21 cellular contexts compared by ENCODE assay signal in genomic region chr19:50812474-50812873, GRCh38. TPM values are rescaled to one million over a fixed set of nuclear protein-coding genes. Genes with fewer than 3 reads are reported as not detected.
DNase-seq lines count a peak whose midpoint lies in the region; ATAC-seq, FAIRE-seq and TF ChIP-seq lines count a peak whose summit lies in the region.
"Had no signal": no experiment of that assay in that cellular context is flagged by ENCODE, and none has a peak within 500 bp of the region (broad histone marks: within the 10 kb centered on the region; RNA-seq: fewer than 3 reads in every experiment).

No MANE protein-coding gene starts in this region.

- H3K9me3 ChIP-seq in A549 (no peaks in the 10 kb centered on the region; the same call in 2 of the 3 replicates), HEK293 (ENCODE audit: control insufficient read depth, insufficient read depth, low read depth, low read length) (no peaks in the 10 kb centered on the region), neuronal stem cell (replicated peaks in 1 of 2; ENCODE audit: control insufficient read depth in 2 of 2, insufficient read depth in 1 of 2, low read depth in 1 of 2, low read length in 2 of 2) (peaks cover 2 to 4% of the 10 kb centered on the region in 2 donors), PC-3 (ENCODE audit: low read length) (no peaks in the 10 kb centered on the region), SK-N-SH (no peaks in the 10 kb centered on the region)
- H3K9me3 ChIP-seq: HAP-1 had no signal

- CTCF ChIA-PET in A549 (lab: Yijun Ruan, JAX) (interaction anchor here (0.6 kb wide), 1 partner anchor 11 kb away, joined by 3 read pairs; no protein-coding TSS in a partner anchor), HEK293 (lab: Yijun Ruan, JAX) (no interaction called here), PC-3 (lab: Charles Lee) (no interaction called here), SK-N-SH (lab: Yijun Ruan, JAX) (interaction anchor here (1.1 kb wide), 1 partner anchor 26 kb away, joined by 3 read pairs; no protein-coding TSS in a partner anchor)

- H2AK5ac ChIP-seq in neuronal stem cell (ENCODE audit: low read depth, low read length), result no peak overlapping the region

- H2BK120ac ChIP-seq in neuronal stem cell (ENCODE audit: low read depth, low read length), result no peak overlapping the region

- no peak overlapping the region for H3K4ac ChIP-seq in neuronal stem cell (ENCODE audit: low read length)

- H4K8ac ChIP-seq in neuronal stem cell (ENCODE audit: low read depth, low read length), result no peak overlapping the region

- no peak overlapping the region for H3K23ac ChIP-seq in neuronal stem cell (ENCODE audit: low read depth, low read length, poor library complexity)

- POLR2A ChIA-PET in A549 (lab: Yijun Ruan, JAX), result no interaction called here
- POLR2A ChIA-PET in HEK293 (lab: Yijun Ruan, JAX), result no interaction called here
- POLR2A ChIA-PET in PC-3 (lab: Charles Lee; ENCODE audit: unreplicated experiment), result no interaction called here
- POLR2A ChIA-PET in SK-N-SH (lab: Yijun Ruan, JAX), result no interaction called here

- no peaks in the 10 kb centered on the region for H3K4me1 Mint-ChIP-seq in endothelial cell (ENCODE audit: unreplicated experiment)

- no peak for TF ChIP-seq EP300 in A549 (IDR thresholded peaks at IDR 0.05)
- no peak for TF ChIP-seq EP300 in SK-N-SH (IDR thresholded peaks at IDR 0.05; ENCODE audit: borderline replicate concordance in 1 of 2, low read depth in 1 of 2, low read length in 1 of 2)

- H3F3A ChIP-seq in PC-3 (ENCODE audit: low read length, unreplicated experiment) (no peaks in the 10 kb centered on the region), SK-N-SH (replicated peaks; ENCODE audit: insufficient read depth) (no peaks in the 10 kb centered on the region)

- H2AFZ ChIP-seq in neuronal stem cell (ENCODE audit: low read length), result no peak overlapping the region
- H2AFZ ChIP-seq in PC-3 (ENCODE audit: low read length), result no peak overlapping the region
- H2AFZ ChIP-seq in SK-N-SH (ENCODE audit: low read depth), result no peak overlapping the region
- H2AFZ ChIP-seq: GM23338 had no signal

- peak overlapping the region; percentile 29 for H3K18ac ChIP-seq in neuronal stem cell (ENCODE audit: low read length)

- peaks cover 10% of the 10 kb centered on the region for H3K27me3 Mint-ChIP-seq in endothelial cell (ENCODE audit: unreplicated experiment)

- H3K79me1 ChIP-seq in neuronal stem cell (ENCODE audit: low read depth, low read length), result no peaks in the 10 kb centered on the region

- no peak overlapping the region for H2BK15ac ChIP-seq in neuronal stem cell (ENCODE audit: low read length)

- no peak overlapping the region for H3K27ac ChIP-seq in A549
- H3K27ac ChIP-seq in HEK293 (ENCODE audit: extremely low read depth, low read depth, low read length), result no peak overlapping the region
- H3K27ac ChIP-seq in neuronal stem cell (replicated peaks; ENCODE audit: low read length), result no peak overlapping the region
- no peak overlapping the region for H3K27ac ChIP-seq in PC-3 (ENCODE audit: low read length)
- H3K27ac ChIP-seq in SK-N-SH (ENCODE audit: low read depth in 2 of 2, low read length in 1 of 2), result no peak overlapping the region

- no peaks in the 10 kb centered on the region for H3K4me1 ChIP-seq in A549
- H3K4me1 ChIP-seq in HEK293 (ENCODE audit: control insufficient read depth, insufficient read depth, low read length), result no peaks in the 10 kb centered on the region
- no peaks in the 10 kb centered on the region for H3K4me1 ChIP-seq in neuronal stem cell (ENCODE audit: control insufficient read depth in 2 of 2, insufficient read depth in 1 of 2, low read depth in 1 of 2, low read length in 2 of 2)
- H3K4me1 ChIP-seq in PC-3 (ENCODE audit: insufficient read depth, low read length), result no peaks in the 10 kb centered on the region
- no peaks in the 10 kb centered on the region for H3K4me1 ChIP-seq in SK-N-SH (ENCODE audit: control insufficient read depth in 1 of 2, insufficient read depth in 2 of 2, low read depth in 1 of 2, low read length in 1 of 2)
- H3K4me1 ChIP-seq: HAP-1 had no signal

- peaks cover 18% of the 10 kb centered on the region for H3K36me3 Mint-ChIP-seq in endothelial cell (ENCODE audit: low read depth, unreplicated experiment)
- H3K36me3 Mint-ChIP-seq: CD4-positive, alpha-beta memory T cell had no signal

- peaks cover 17% of the 10 kb centered on the region for H3K9me3 Mint-ChIP-seq in endothelial cell (ENCODE audit: unreplicated experiment)

- intact Hi-C loops in PC-3 (cut with micrococcal nuclease), result no loop called here
- intact Hi-C loops in left colon (cut with DNase I, micrococcal nuclease), result no loop called here

- H3K36me3 ChIP-seq in HEK293 (ENCODE audit: control insufficient read depth in 2 of 2, insufficient read depth in 1 of 2, low read length in 2 of 2) (no peaks in the 10 kb centered on the region), neuronal stem cell (replicated peaks in 1 of 2; ENCODE audit: control insufficient read depth in 2 of 2, insufficient read depth in 2 of 2, low read length in 2 of 2) (no peaks in the 10 kb centered on the region), PC-3 (ENCODE audit: low read depth, low read length) (no peaks in the 10 kb centered on the region), SK-N-SH (replicated peaks in 1 of 2; ENCODE audit: control insufficient read depth in 1 of 2, insufficient read depth in 2 of 2, low read length in 1 of 2) (no peaks in the 10 kb centered on the region)
- H3K36me3 ChIP-seq: HAP-1 had no signal

- BruUV-seq in PC-3 (replicated peaks; lab: Mats Ljungman, UMichigan), result no TSS peak

- no peak overlapping the region for H3K27ac Mint-ChIP-seq in endothelial cell (ENCODE audit: unreplicated experiment)
- H3K27ac Mint-ChIP-seq: CD4-positive, alpha-beta memory T cell; GM23338 had no signal

- no peaks in the 10 kb centered on the region for H3K79me2 ChIP-seq in PC-3 (ENCODE audit: low read length)
- H3K79me2 ChIP-seq in SK-N-SH (ENCODE audit: insufficient read depth), result no peaks in the 10 kb centered on the region

- H3K4me3 Mint-ChIP-seq in endothelial cell (ENCODE audit: unreplicated experiment), result peak overlapping the region; percentile 14
- H3K4me3 Mint-ChIP-seq: CD4-positive, alpha-beta memory T cell; GM23338 had no signal

- H3K14ac ChIP-seq in neuronal stem cell (ENCODE audit: low read length), result no peak overlapping the region

- H4K91ac ChIP-seq in neuronal stem cell (ENCODE audit: low read depth, low read length, poor library complexity), result no peak overlapping the region

- no peaks in the 10 kb centered on the region for H4K20me1 ChIP-seq in PC-3 (ENCODE audit: low read length)
- H4K20me1 ChIP-seq in SK-N-SH (ENCODE audit: insufficient read depth), result no peaks in the 10 kb centered on the region

- H3K4me3 ChIP-seq in A549 (no peak overlapping the region), HEK293 (ENCODE audit: low read depth, low read length) (no peak overlapping the region), neuronal stem cell (ENCODE audit: low read length in 2 of 2) (no peak overlapping the region), PC-3 (ENCODE audit: low read length) (no peak overlapping the region), SK-N-SH (ENCODE audit: low read depth in 2 of 2, low read length in 1 of 2) (no peak overlapping the region)
- H3K4me3 ChIP-seq: GM23338, HAP-1 had no signal

- TF ChIP-seq POLR2A in A549 (IDR thresholded peaks at IDR 0.05; ENCODE audit: low read length), result no peak

- ATAC-seq in A549 (peak; percentile 18 to 26; a peak in 2 of 6 replicates), PC-3 (no peak), left colon (no peak)
- ATAC-seq: GM23338 had no signal

- H2BK12ac ChIP-seq in neuronal stem cell (ENCODE audit: low read length), result no peak overlapping the region

- no peak overlapping the region for H3K9ac ChIP-seq in neuronal stem cell (ENCODE audit: low read depth, low read length, poor library complexity)
- H3K9ac ChIP-seq in PC-3 (ENCODE audit: low read length), result no peak overlapping the region
- H3K9ac ChIP-seq in SK-N-SH, result no peak overlapping the region

- H3K4me2 ChIP-seq in A549, result no peak overlapping the region
- no peak overlapping the region for H3K4me2 ChIP-seq in neuronal stem cell (ENCODE audit: insufficient read depth, low read length, poor library complexity, severe bottlenecking)
- no peak overlapping the region for H3K4me2 ChIP-seq in PC-3 (ENCODE audit: low read length)
- no peak overlapping the region for H3K4me2 ChIP-seq in SK-N-SH
- H3K4me2 ChIP-seq: GM23338 had no signal

- TF ChIP-seq RAD21 in A549 (conservative IDR thresholded peaks at IDR 0.05 in 1 of 2, IDR thresholded peaks at IDR 0.05 in 1 of 2) (no peak), SK-N-SH (IDR thresholded peaks at IDR 0.05; ENCODE audit: low read length) (no peak)

- TF ChIP-seq CTCF in A549 (IDR thresholded peaks at IDR 0.05) (no peak), HEK293 (tag by site-specific recombination; IDR thresholded peaks at IDR 0.05) (no peak), endothelial cell (IDR thresholded peaks at IDR 0.05; ENCODE audit: unreplicated experiment) (no peak), PC-3 (conservative IDR thresholded peaks at IDR 0.05; ENCODE audit: low read depth, low read length) (no peak), SK-N-SH (IDR thresholded peaks at IDR 0.05) (no peak)

- no peak overlapping the region for H2BK5ac ChIP-seq in neuronal stem cell (ENCODE audit: low read length)

- H3K27me3 ChIP-seq in neuronal stem cell (ENCODE audit: control insufficient read depth in 3 of 3, insufficient read depth in 3 of 3, low read depth in 1 of 3, low read length in 3 of 3) (peaks cover 0 to 36% (median 8%) of the 10 kb centered on the region in 3 experiments), PC-3 (ENCODE audit: low read length) (peaks cover 10% of the 10 kb centered on the region; the same call in 1 of the 2 replicates), SK-N-SH (ENCODE audit: insufficient read depth) (peaks cover 4% of the 10 kb centered on the region; the same call in 1 of the 2 replicates)

- no peaks in the 10 kb centered on the region for H3K9me2 ChIP-seq in PC-3 (replicated peaks; ENCODE audit: low read length)
- no peaks in the 10 kb centered on the region for H3K9me2 ChIP-seq in SK-N-SH

- no peak for DNase-seq in A549 (ENCODE audit: low read depth in 1 of 2, low spot score in 1 of 2)
- no peak for DNase-seq in endothelial cell (ENCODE audit: low spot score)
- DNase-seq in neuronal stem cell (ENCODE audit: low spot score), result no peak
- no peak for DNase-seq in PC-3
- DNase-seq in SK-N-SH, result no peak
- DNase-seq in left colon, result no peak
- DNase-seq: 8988T; C1 segment of cervical spinal cord; Calu3; CD4-positive, alpha-beta memory T cell; COR-L47; DMS153; DND-41 had no signal

- WGBS in A549 (ENCODE audit: missing lambda C conversion rate), result 13% methylated on average over 3 of the region's 3 CpGs
- no CpG with 5 or more reads among the region's 3 CpGs for WGBS in neuronal stem cell (ENCODE audit: extremely low coverage in 2 of 2, insufficient read length in 2 of 2, insufficient replicate concordance in 1 of 2), 2 donors
- 11% methylated on average over 3 of the region's 3 CpGs for WGBS in SK-N-SH (ENCODE audit: low lambda C conversion rate)

- no peak for FAIRE-seq in A549 (lab: Jason Lieb, UNC)
- FAIRE-seq: G401.6, GM18507, H54 had no signal

RNA-seq across cellular contexts. Expression of gene KLK1, which starts 11.1 kb away (rescaled TPM):
- polyA plus RNA-seq in A549 (2011; rRNA removed) (0.25 and 0.30 TPM in 2 replicates), A549 (2017; fragmentation: RNase III; extraction: RNeasy Plus Mini Kit Qiagen cat#74134 plus additional on column Dnase treatment) (not detected in 3 replicates), SK-N-SH (2012; rRNA removed) (not detected in 2 replicates)
- polyA plus RNA-seq in A549 (2012; cell fraction: cytosol; rRNA removed), result 0.11 and 0.12 TPM in 2 replicates
- 0.07 and 0.12 TPM in 2 replicates for polyA plus RNA-seq in A549 (2012; cell fraction: nucleus; rRNA removed)
- 0.97 TPM in 1 of 2 replicates, not detected in the other for polyA minus RNA-seq in A549 (2011; rRNA and poly(A)+ RNA removed)
- total RNA-seq in endothelial cell (ENCODE audit: unreplicated experiment) (2.7 TPM), PC-3 (2014; rRNA removed) (not detected in 2 replicates), left colon (100 to 1,000 TPM; 182 to 236 TPM)
- polyA plus RNA-seq in neuronal stem cell (2013, experiment 1 of 2), result not detected
- not detected for polyA plus RNA-seq in neuronal stem cell (2013, experiment 2 of 2)
- polyA plus RNA-seq in SK-N-SH (2012; cell fraction: cytosol; rRNA removed), result not detected in 2 replicates
- polyA plus RNA-seq in SK-N-SH (2012; cell fraction: nucleus; rRNA removed), result not detected in 2 replicates
- total RNA-seq: A673; Calu3; CD4-positive, alpha-beta memory T cell had no signal
- polyA plus RNA-seq: CD4-positive, alpha-beta memory T cell had no signal

RNA-seq across cellular contexts. Expression of gene KLK15, which starts 20.9 kb away (rescaled TPM):
- polyA plus RNA-seq in A549 (2011; rRNA removed) (not detected in 2 replicates), A549 (2017; fragmentation: RNase III; extraction: RNeasy Plus Mini Kit Qiagen cat#74134 plus additional on column Dnase treatment) (not detected in 3 replicates), SK-N-SH (2012; rRNA removed) (not detected in 2 replicates)
- not detected in 2 replicates for polyA plus RNA-seq in A549 (2012; cell fraction: cytosol; rRNA removed)
- polyA plus RNA-seq in A549 (2012; cell fraction: nucleus; rRNA removed), result not detected in 2 replicates
- not detected in 2 replicates for polyA minus RNA-seq in A549 (2011; rRNA and poly(A)+ RNA removed)
- total RNA-seq in endothelial cell (ENCODE audit: unreplicated experiment) (not detected), PC-3 (2014; rRNA removed) (1.3 TPM in 1 of 2 replicates, not detected in the other), left colon (1 to 10 TPM; 4.5 to 8.5 TPM)
- not detected for polyA plus RNA-seq in neuronal stem cell (2013, experiment 1 of 2)
- not detected for polyA plus RNA-seq in neuronal stem cell (2013, experiment 2 of 2)
- not detected in 2 replicates for polyA plus RNA-seq in SK-N-SH (2012; cell fraction: cytosol; rRNA removed)
- polyA plus RNA-seq in SK-N-SH (2012; cell fraction: nucleus; rRNA removed), result not detected in 2 replicates
- total RNA-seq: A673; Calu3; CD4-positive, alpha-beta memory T cell; GM23338 had no signal
- polyA plus RNA-seq: BJ; CD4-positive, alpha-beta memory T cell; GM23338 had no signal

RNA-seq across cellular contexts. Expression of gene ACP4, which starts 22.3 kb away (rescaled TPM):
- polyA plus RNA-seq in A549 (2011; rRNA removed) (not detected in 2 replicates), A549 (2017; fragmentation: RNase III; extraction: RNeasy Plus Mini Kit Qiagen cat#74134 plus additional on column Dnase treatment) (not detected in 3 replicates), SK-N-SH (2012; rRNA removed) (not detected in 2 replicates)
- polyA plus RNA-seq in A549 (2012; cell fraction: cytosol; rRNA removed), result not detected in 2 replicates
- not detected in 2 replicates for polyA plus RNA-seq in A549 (2012; cell fraction: nucleus; rRNA removed)
- polyA minus RNA-seq in A549 (2011; rRNA and poly(A)+ RNA removed), result not detected in 2 replicates
- total RNA-seq in endothelial cell (ENCODE audit: unreplicated experiment) (not detected), PC-3 (2014; rRNA removed) (not detected in 2 replicates), left colon (not detected)
- polyA plus RNA-seq in neuronal stem cell (2013, experiment 1 of 2), result not detected
- polyA plus RNA-seq in neuronal stem cell (2013, experiment 2 of 2), result not detected
- polyA plus RNA-seq in SK-N-SH (2012; cell fraction: cytosol; rRNA removed), result not detected in 2 replicates
- not detected in 2 replicates for polyA plus RNA-seq in SK-N-SH (2012; cell fraction: nucleus; rRNA removed)
- total RNA-seq: A673; Calu3; CD4-positive, alpha-beta memory T cell; GM23338 had no signal
- polyA plus RNA-seq: BJ; CD4-positive, alpha-beta memory T cell; GM23338 had no signal

RNA-seq across cellular contexts. Expression of gene GPR32, which starts 42.2 kb away (rescaled TPM):
- not detected in 2 replicates for polyA plus RNA-seq in A549 (2011; rRNA removed)
- not detected in 2 replicates for polyA plus RNA-seq in A549 (2012; cell fraction: cytosol; rRNA removed)
- not detected in 2 replicates for polyA plus RNA-seq in A549 (2012; cell fraction: nucleus; rRNA removed)
- not detected in 3 replicates for polyA plus RNA-seq in A549 (2017; fragmentation: RNase III; extraction: RNeasy Plus Mini Kit Qiagen cat#74134 plus additional on column Dnase treatment)
- polyA minus RNA-seq in A549 (2011; rRNA and poly(A)+ RNA removed), result not detected in 2 replicates
- total RNA-seq in endothelial cell (ENCODE audit: unreplicated experiment), result not detected
- not detected for polyA plus RNA-seq in neuronal stem cell (2013, experiment 1 of 2)
- polyA plus RNA-seq in neuronal stem cell (2013, experiment 2 of 2), result not detected
- not detected in 2 replicates for total RNA-seq in PC-3 (2014; rRNA removed)
- polyA plus RNA-seq in SK-N-SH (2012; rRNA removed), result not detected in 2 replicates
- polyA plus RNA-seq in SK-N-SH (2012; cell fraction: cytosol; rRNA removed), result not detected in 2 replicates
- 0.07 TPM in 1 of 2 replicates, not detected in the other for polyA plus RNA-seq in SK-N-SH (2012; cell fraction: nucleus; rRNA removed)
- not detected for total RNA-seq in left colon
- total RNA-seq: A673; Calu3; CD4-positive, alpha-beta memory T cell; GM23338 had no signal
- polyA plus RNA-seq: BJ; CD4-positive, alpha-beta memory T cell; GM23338 had no signal

RNA-seq across cellular contexts. Expression of gene KLK3, which starts 42.2 kb away (rescaled TPM):
- polyA plus RNA-seq in A549 (2011; rRNA removed) (not detected in 2 replicates), A549 (2017; fragmentation: RNase III; extraction: RNeasy Plus Mini Kit Qiagen cat#74134 plus additional on column Dnase treatment) (not detected in 3 replicates), SK-N-SH (2012; rRNA removed) (not detected in 2 replicates)
- polyA plus RNA-seq in A549 (2012; cell fraction: cytosol; rRNA removed), result not detected in 2 replicates
- polyA plus RNA-seq in A549 (2012; cell fraction: nucleus; rRNA removed), result not detected in 2 replicates
- not detected in 2 replicates for polyA minus RNA-seq in A549 (2011; rRNA and poly(A)+ RNA removed)
- total RNA-seq in endothelial cell (ENCODE audit: unreplicated experiment) (not detected), PC-3 (2014; rRNA removed) (not detected in 2 replicates), left colon (10 to 100 TPM in 1 of 2 donors, 1 to 10 TPM in 1; 5.7 to 11.7 TPM)
- polyA plus RNA-seq in neuronal stem cell (2013, experiment 1 of 2), result not detected
- not detected for polyA plus RNA-seq in neuronal stem cell (2013, experiment 2 of 2)
- not detected in 2 replicates for polyA plus RNA-seq in SK-N-SH (2012; cell fraction: cytosol; rRNA removed)
- not detected in 2 replicates for polyA plus RNA-seq in SK-N-SH (2012; cell fraction: nucleus; rRNA removed)
- total RNA-seq: A673; Calu3; CD4-positive, alpha-beta memory T cell; GM23338 had no signal
- polyA plus RNA-seq: BJ; CD4-positive, alpha-beta memory T cell had no signal

Comparison
In these comparisons a context has a peak if more than half of its experiments do, and no peak if none do; other contexts are left out.
1. ATAC-seq: peak in A549 (2 of 2); none in PC-3 (single experiment) and left colon (single experiment).
2. RNA of gene KLK1, which starts 11.1 kb away (total RNA-seq): 182 to 236 TPM in left colon; 2.7 TPM in endothelial cell (single experiment) and not detected in PC-3; every median in the first group is over 10 times any median in the second.
3. CTCF ChIA-PET loops: an anchor here in A549 (0.6 kb wide) and SK-N-SH (1.1 kb wide); none called in HEK293 and PC-3.